In the genomic region with DNA sequence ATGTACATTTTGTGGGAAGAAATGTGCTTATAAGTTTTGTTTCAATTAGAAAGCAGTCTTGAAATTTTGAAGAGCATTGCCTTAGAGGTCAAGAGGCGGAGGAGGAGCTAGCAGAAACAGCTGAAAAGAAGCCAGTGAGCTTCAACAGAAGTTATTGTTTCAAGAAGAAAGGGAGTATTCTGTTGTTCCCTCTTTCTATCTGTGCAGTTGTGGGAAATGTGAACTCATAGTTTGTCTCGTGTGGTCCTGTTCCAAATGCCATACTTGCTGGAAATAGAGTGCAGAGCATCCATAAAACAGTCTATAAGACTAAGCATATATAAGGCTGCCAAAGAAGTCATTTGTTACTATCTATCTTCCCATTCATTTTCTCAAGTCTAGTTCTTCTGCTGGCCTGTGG, we compare ENCODE assay signal across 14 cellular contexts.
DNase-seq lines count a peak whose midpoint lies in the region; ATAC-seq and TF ChIP-seq lines count a peak whose summit lies in the region.
"Had no signal": no experiment of that assay in that cellular context is flagged by ENCODE, and none has a peak within 500 bp of the region (broad histone marks: within the 10 kb centered on the region; RNA-seq: fewer than 3 reads in every experiment).

No MANE protein-coding gene starts in this region.

- no peak for ATAC-seq in GM19455 (IDR thresholded peaks at IDR 0.05; ENCODE audit: unreplicated experiment)
- ATAC-seq: HCT116 had no signal

- H3K27ac ChIP-seq in caudate nucleus (ENCODE audit: low read depth, low read length): peak overlapping the region; percentile 40
- no peak overlapping the region for H3K27ac ChIP-seq in testis
- H3K27ac ChIP-seq: C4-2B had no signal

- TF ChIP-seq POLR2A in testis (IDR thresholded peaks at IDR 0.05): no peak

- no peak for TF ChIP-seq CTCF in testis (IDR thresholded peaks at IDR 0.05)

- H3K4me3 ChIP-seq in testis: no peak overlapping the region

- no peaks in the 10 kb centered on the region for H3K27me3 ChIP-seq in testis
- H3K27me3 ChIP-seq: BE2C had no signal

- no peaks in the 10 kb centered on the region for H3K36me3 ChIP-seq in testis (ENCODE audit: low read depth, missing control alignments)
- H3K36me3 ChIP-seq: BE2C had no signal

- DNase-seq in caudate nucleus (lab: John Stamatoyannopoulos, UW): peak in 16 of 61 donors; percentile 0 to 44 (median 2)
- DNase-seq in inferior parietal cortex (ENCODE audit: extremely low spot score): peak; percentile 55
- DNase-seq in pons (ENCODE audit: low spot score): peak; percentile 90
- peak; percentile 43 for DNase-seq in testis
- DNase-seq in NCI-H1436 (lab: John Stamatoyannopoulos, UW): no peak
- no peak for DNase-seq in DMS114 treated with DMSO at 0.1 percent for 48 hours (lab: John Stamatoyannopoulos, UW; ENCODE audit: unreplicated experiment)
- DNase-seq: BE2C; CD4-positive, alpha-beta memory T cell; COR-L47; DND-41; GDM1 had no signal

- intact Hi-C loops in testis (cut with DNase I; ENCODE audit: low total_unique reads): no loop called here

- no peaks in the 10 kb centered on the region for H3K4me1 ChIP-seq in testis
- H3K4me1 ChIP-seq: BE2C had no signal

- 44 to 52% methylated on average over 2 of the region's 2 CpGs for WGBS in testis, 2 donors

- H3K9me3 ChIP-seq in testis: no peaks in the 10 kb centered on the region
- H3K9me3 ChIP-seq: BE2C had no signal

Comparison
In these comparisons a context has a peak if more than half of its experiments do, and no peak if none do; other contexts are left out.
1. DNase-seq: peak in inferior parietal cortex (single experiment), pons (single experiment) and testis (single experiment); none in NCI-H1436 (single experiment) and DMS114 treated with DMSO at 0.1 percent for 48 hours (single experiment).